ENCODE assay signal across 22 cellular contexts in genomic region chr22:23713696-23714595, GRCh38. TPM values are rescaled to one million over a fixed set of nuclear protein-coding genes. Genes with fewer than 3 reads are reported as not detected.
DNase-seq lines count a peak whose midpoint lies in the region; ATAC-seq, FAIRE-seq and TF ChIP-seq lines count a peak whose summit lies in the region.
"Had no signal": no experiment of that assay in that cellular context is flagged by ENCODE, and none has a peak within 500 bp of the region (broad histone marks: within the 10 kb centered on the region; RNA-seq: fewer than 3 reads in every experiment).

No MANE protein-coding gene starts in this region.

- peaks cover 62% of the 10 kb centered on the region for H3K36me3 Mint-ChIP-seq in stimulated activated effector memory CD8-positive, alpha-beta T cell treated with anti-CD3 and anti-CD28 coated beads, Interleukin-12 subunit alpha, Interleukin-12 subunit beta, amount 100 ng/mL, for 72 hours

- peak overlapping the region; percentile 48 for H3K27ac Mint-ChIP-seq in stimulated activated effector memory CD8-positive, alpha-beta T cell treated with anti-CD3 and anti-CD28 coated beads, Interleukin-12 subunit alpha, Interleukin-12 subunit beta, amount 100 ng/mL, for 72 hours
- H3K27ac Mint-ChIP-seq: activated naive CD8-positive, alpha-beta T cell treated with anti-CD3 and anti-CD28 coated beads, Interleukin-2, amount 10 ng/mL, durations not matched to agents 7 days and 5 days had no signal

- H2AFZ ChIP-seq in OCI-LY1 (ENCODE audit: low read length) = no peak overlapping the region
- H2AFZ ChIP-seq in HepG2 (ENCODE audit: low read length) = no peak overlapping the region

- FAIRE-seq in kidney (lab: Jason Lieb, UNC) = no peak
- FAIRE-seq in HepG2 (lab: Jason Lieb, UNC) = no peak
- FAIRE-seq: endometrium, K562, pancreas had no signal

- H3K9ac ChIP-seq in OCI-LY1 (ENCODE audit: low read length) (no peak overlapping the region), kidney (ENCODE audit: low read length in 2 of 2) (no peak overlapping the region), HepG2 (ENCODE audit: insufficient read depth, low read depth, low read length) (no peak overlapping the region)

- CTCF ChIA-PET in HepG2 (lab: Yijun Ruan, JAX; ENCODE audit: low intra/inter-chr PET ratio, low total read pairs) = no interaction called here

- no peak overlapping the region for H3K4me3 ChIP-seq in OCI-LY1 (ENCODE audit: low read depth, low read length, poor library complexity, severe bottlenecking)
- H3K4me3 ChIP-seq in kidney (ENCODE audit: low read length in 2 of 2) = no peak overlapping the region
- no peak overlapping the region for H3K4me3 ChIP-seq in HepG2 (replicated peaks in 1 of 3; ENCODE audit: insufficient read depth in 1 of 3, low read depth in 2 of 3, low read length in 3 of 3)
- H3K4me3 ChIP-seq: K562, pancreas, sigmoid colon, transverse colon had no signal

- no TSS peak for BruUV-seq in HepG2 (replicated peaks; lab: Mats Ljungman, UMichigan)

- H3K4me3 Mint-ChIP-seq in stimulated activated effector memory CD8-positive, alpha-beta T cell treated with anti-CD3 and anti-CD28 coated beads, Interleukin-12 subunit alpha, Interleukin-12 subunit beta, amount 100 ng/mL, for 72 hours = peak overlapping the region; percentile 16
- H3K4me3 Mint-ChIP-seq: activated naive CD8-positive, alpha-beta T cell treated with anti-CD3 and anti-CD28 coated beads, Interleukin-2, amount 10 ng/mL, durations not matched to agents 7 days and 5 days had no signal

- TF ChIP-seq CTCF in OCI-LY1 (IDR thresholded peaks at IDR 0.05; ENCODE audit: low read length) = no peak
- TF ChIP-seq CTCF in kidney (IDR thresholded peaks at IDR 0.05; ENCODE audit: borderline replicate concordance, extremely low read depth, insufficient read depth) = no peak
- TF ChIP-seq CTCF in HepG2 (CRISPR knock-in tag; IDR thresholded peaks at IDR 0.05) = no peak

- peaks cover 35% of the 10 kb centered on the region for H3K4me1 ChIP-seq in OCI-LY1 (ENCODE audit: insufficient read depth, low read length, severe bottlenecking)
- peaks cover 0 to 7% of the 10 kb centered on the region in 2 donors for H3K4me1 ChIP-seq in kidney (ENCODE audit: control insufficient read depth in 1 of 2, insufficient read depth in 1 of 2, low read depth in 1 of 2, low read length in 2 of 2)
- H3K4me1 ChIP-seq in HepG2 (ENCODE audit: insufficient read depth, low read length) = peaks cover 24% of the 10 kb centered on the region

- H3K9me3 ChIP-seq in OCI-LY1 (ENCODE audit: low read length) = no peaks in the 10 kb centered on the region
- H3K9me3 ChIP-seq in kidney (ENCODE audit: control insufficient read depth in 1 of 2, low read length in 2 of 2) = no peaks in the 10 kb centered on the region
- H3K9me3 ChIP-seq in HepG2 (ENCODE audit: low read length) = no peaks in the 10 kb centered on the region
- H3K9me3 ChIP-seq: pancreas, sigmoid colon, transverse colon had no signal

- in situ Hi-C loops in HepG2 (cut with HindIII; ENCODE audit: extremely low pct_ligation_motif_present, low pct_unique_long_range_greater_than_20kb) = no loop called here

- no peaks in the 10 kb centered on the region for H3K27me3 ChIP-seq in OCI-LY1 (ENCODE audit: insufficient read depth, low read length)
- no peaks in the 10 kb centered on the region for H3K27me3 ChIP-seq in HepG2 (ENCODE audit: control insufficient read depth in 1 of 2, insufficient read depth in 2 of 2, low read length in 2 of 2)
- H3K27me3 ChIP-seq: brain microvascular endothelial cell, pancreas, sigmoid colon, transverse colon had no signal

- H3K27ac ChIP-seq in OCI-LY1 (ENCODE audit: low read depth, low read length, poor library complexity, severe bottlenecking) = peak overlapping the region; percentile 62
- H3K27ac ChIP-seq in kidney (ENCODE audit: low read depth in 2 of 2, low read length in 2 of 2) = peak overlapping the region in 1 of 2 donors; percentile 27
- no peak overlapping the region for H3K27ac ChIP-seq in HepG2 (ENCODE audit: extremely low read length, insufficient read depth, low read length)
- H3K27ac ChIP-seq: brain microvascular endothelial cell, pancreas, sigmoid colon, transverse colon had no signal

- no peak for TF ChIP-seq RAD21 in HepG2 (CRISPR knock-in tag; IDR thresholded peaks at IDR 0.05)

- 90% methylated on average over 26 of the region's 28 CpGs for WGBS in HepG2 (ENCODE audit: low lambda C conversion rate)

- TF ChIP-seq EP300 in HepG2 (IDR thresholded peaks at IDR 0.05; ENCODE audit: low read depth in 2 of 2, low read length in 2 of 2) (no peak), HepG2 (CRISPR knock-in tag; IDR thresholded peaks at IDR 0.05; ENCODE audit: borderline replicate concordance) (no peak)

- peaks cover 44% of the 10 kb centered on the region for H3K4me1 Mint-ChIP-seq in stimulated activated effector memory CD8-positive, alpha-beta T cell treated with anti-CD3 and anti-CD28 coated beads, Interleukin-12 subunit alpha, Interleukin-12 subunit beta, amount 100 ng/mL, for 72 hours

- H4K20me1 ChIP-seq in OCI-LY1 (ENCODE audit: insufficient read depth, low read length) (no peaks in the 10 kb centered on the region), HepG2 (ENCODE audit: insufficient read depth, low read length) (no peaks in the 10 kb centered on the region)

- no peaks in the 10 kb centered on the region for H3F3A ChIP-seq in OCI-LY1 (ENCODE audit: insufficient read depth, low read length)

- POLR2A ChIA-PET in HepG2 (lab: Yijun Ruan, JAX) = no interaction called here

- H3K36me3 ChIP-seq in OCI-LY1 (ENCODE audit: insufficient read depth, low read length) (peaks cover 47% of the 10 kb centered on the region), kidney (ENCODE audit: control insufficient read depth in 1 of 2, insufficient read depth in 2 of 2, low read length in 2 of 2) (peaks cover 27 to 31% of the 10 kb centered on the region in 2 donors), HepG2 (replicated peaks in 1 of 2; ENCODE audit: control insufficient read depth in 1 of 2, insufficient read depth in 2 of 2, low read length in 2 of 2) (peaks cover 5 to 36% of the 10 kb centered on the region in 2 experiments; a peak in 4 of 5 replicates)

- intact Hi-C loops in kidney (cut with DNase I) (no loop called here), HepG2 (cut with micrococcal nuclease; ENCODE audit: unreplicated experiment) (no loop called here)

- H3K9me3 Mint-ChIP-seq in stimulated activated effector memory CD8-positive, alpha-beta T cell treated with anti-CD3 and anti-CD28 coated beads, Interleukin-12 subunit alpha, Interleukin-12 subunit beta, amount 100 ng/mL, for 72 hours = no peaks in the 10 kb centered on the region
- H3K9me3 Mint-ChIP-seq: activated naive CD8-positive, alpha-beta T cell treated with anti-CD3 and anti-CD28 coated beads, Interleukin-2, amount 10 ng/mL, durations not matched to agents 7 days and 5 days had no signal

- TF ChIP-seq POLR2A in HepG2 (IDR thresholded peaks at IDR 0.05; ENCODE audit: insufficient read depth in 1 of 2, low read depth in 2 of 2, low read length in 2 of 2) = no peak

- peak; percentile 60 to 68 for DNase-seq in activated T-cell treated with anti-CD3 and anti-CD28 coated beads, Interleukin-2, amount 50 U/mL, for 48 hours
- DNase-seq in activated T-cell treated with anti-CD3 and anti-CD28 coated beads for 4 hours (no peak), kidney (peak; percentile 40), HepG2 (ENCODE audit: low spot score) (no peak)
- DNase-seq in stimulated activated effector memory CD8-positive, alpha-beta T cell treated with anti-CD3 and anti-CD28 coated beads, Interleukin-12 subunit alpha, Interleukin-12 subunit beta, amount 100 ng/mL, for 72 hours (ENCODE audit: low spot score in 2 of 2) = no peak
- DNase-seq: activated naive CD8-positive, alpha-beta T cell treated with anti-CD3 and anti-CD28 coated beads, Interleukin-2, amount 10 ng/mL, durations not matched to agents 7 days and 5 days; brain microvascular endothelial cell; Calu3; cortex of kidney; head of caudate nucleus; MV-4-11; NCI-H187; NCI-H226; sigmoid colon; stimulated activated naive CD4-positive, alpha-beta T cell treated with Interleukin-2 at 50 U/mL for 16 hours; transverse colon had no signal

- H3K79me2 ChIP-seq in OCI-LY1 (ENCODE audit: insufficient read depth, low read length) (no peaks in the 10 kb centered on the region), HepG2 (ENCODE audit: insufficient read depth, low read length) (peaks cover 6% of the 10 kb centered on the region)

- peak; percentile 17 for ATAC-seq in stimulated activated effector memory CD8-positive, alpha-beta T cell treated with anti-CD3 and anti-CD28 coated beads, Interleukin-12 subunit alpha, Interleukin-12 subunit beta, amount 100 ng/mL, for 72 hours
- no peak for ATAC-seq in HepG2
- ATAC-seq in HG03139 (IDR thresholded peaks at IDR 0.05; ENCODE audit: unreplicated experiment) = no peak
- ATAC-seq in GM19467 (IDR thresholded peaks at IDR 0.05; ENCODE audit: unreplicated experiment) = no peak
- ATAC-seq: K562, pancreas had no signal

- H3K4me2 ChIP-seq in OCI-LY1 (ENCODE audit: low read length) (no peak overlapping the region; the same call in 1 of the 2 replicates), HepG2 (ENCODE audit: low read depth, low read length) (no peak overlapping the region)

- H3K9me2 ChIP-seq in OCI-LY1 (ENCODE audit: low read depth, low read length) = no peaks in the 10 kb centered on the region

RNA-seq across cellular contexts. Expression of gene RGL4, which starts 23.1 kb away (rescaled TPM):
- total RNA-seq in kidney = 0.60 TPM
- polyA plus RNA-seq in kidney (ENCODE audit: insufficient read depth, low read depth, low replicate concordance) = 0.80 TPM
- not detected in 2 replicates for total RNA-seq in HepG2 (2016; rRNA removed; fragmentation: Illumina TruSeq; extraction: Trizol)
- total RNA-seq in HepG2 (2016; cell fraction: cytosol; rRNA removed; fragmentation: Illumina TruSeq; extraction: Trizol; ENCODE audit: low read depth) = not detected in 2 replicates
- not detected in 2 replicates for total RNA-seq in HepG2 (2016; cell fraction: insoluble cytoplasmic fraction; rRNA removed; fragmentation: Illumina TruSeq; extraction: Trizol)
- not detected in 2 replicates for total RNA-seq in HepG2 (2016; cell fraction: membrane; rRNA removed; fragmentation: Illumina TruSeq; extraction: Trizol)
- not detected in 2 replicates for total RNA-seq in HepG2 (2016; cell fraction: nucleus; rRNA removed; fragmentation: Illumina TruSeq; extraction: Trizol)
- not detected in 2 replicates for polyA plus RNA-seq in HepG2 (2011; rRNA removed)
- not detected in 2 replicates for polyA plus RNA-seq in HepG2 (2011; cell fraction: cytosol; rRNA removed)
- not detected in 2 replicates for polyA plus RNA-seq in HepG2 (2011; cell fraction: nucleus; rRNA removed)
- 0.11 and 0.36 TPM in 2 replicates for polyA plus RNA-seq in HepG2 (2012)
- polyA plus RNA-seq in HepG2 (2016; cell fraction: cytosol; fragmentation: Illumina TruSeq; extraction: Trizol; ENCODE audit: low read depth) = not detected in 2 replicates
- not detected in 2 replicates for polyA plus RNA-seq in HepG2 (2016; cell fraction: insoluble cytoplasmic fraction; fragmentation: Illumina TruSeq; extraction: Trizol; ENCODE audit: low read depth)
- not detected in 2 replicates for polyA plus RNA-seq in HepG2 (2016; cell fraction: membrane; fragmentation: Illumina TruSeq; extraction: Trizol; ENCODE audit: low read depth)
- not detected in 2 replicates for polyA plus RNA-seq in HepG2 (2016; cell fraction: nucleus; fragmentation: Illumina TruSeq; extraction: Trizol; ENCODE audit: insufficient read depth, low read depth)
- not detected in 2 replicates for polyA minus RNA-seq in HepG2 (2011; rRNA and poly(A)+ RNA removed; ENCODE audit: low replicate concordance)
- polyA minus RNA-seq in HepG2 (2011; cell fraction: cytosol; rRNA and poly(A)+ RNA removed) = not detected in 2 replicates
- polyA minus RNA-seq in HepG2 (2011; cell fraction: nucleus; rRNA and poly(A)+ RNA removed) = not detected in 2 replicates
- total RNA-seq: Calu3, K562, sigmoid colon had no signal
- polyA plus RNA-seq: K562 had no signal

RNA-seq across cellular contexts. Expression of gene ZNF70, which starts 37.0 kb away (rescaled TPM):
- 6.6 TPM for total RNA-seq in kidney
- 1.1 TPM for polyA plus RNA-seq in kidney (ENCODE audit: insufficient read depth, low read depth, low replicate concordance)
- 3.6 and 4.0 TPM in 2 replicates for total RNA-seq in HepG2 (2016; rRNA removed; fragmentation: Illumina TruSeq; extraction: Trizol)
- total RNA-seq in HepG2 (2016; cell fraction: cytosol; rRNA removed; fragmentation: Illumina TruSeq; extraction: Trizol; ENCODE audit: low read depth) = 0.40 and 0.53 TPM in 2 replicates
- total RNA-seq in HepG2 (2016; cell fraction: insoluble cytoplasmic fraction; rRNA removed; fragmentation: Illumina TruSeq; extraction: Trizol) = 2.7 and 3.3 TPM in 2 replicates
- total RNA-seq in HepG2 (2016; cell fraction: membrane; rRNA removed; fragmentation: Illumina TruSeq; extraction: Trizol) = 2.4 TPM in 2 replicates
- 3.0 and 3.9 TPM in 2 replicates for total RNA-seq in HepG2 (2016; cell fraction: nucleus; rRNA removed; fragmentation: Illumina TruSeq; extraction: Trizol)
- 0.62 and 0.93 TPM in 2 replicates for polyA plus RNA-seq in HepG2 (2011; rRNA removed)
- polyA plus RNA-seq in HepG2 (2011; cell fraction: cytosol; rRNA removed) = 0.58 and 0.73 TPM in 2 replicates
- 2.6 and 3.3 TPM in 2 replicates for polyA plus RNA-seq in HepG2 (2011; cell fraction: nucleus; rRNA removed)
- 0.81 and 1.0 TPM in 2 replicates for polyA plus RNA-seq in HepG2 (2012)
- polyA plus RNA-seq in HepG2 (2016; cell fraction: cytosol; fragmentation: Illumina TruSeq; extraction: Trizol; ENCODE audit: low read depth) = 0.19 and 0.21 TPM in 2 replicates
- polyA plus RNA-seq in HepG2 (2016; cell fraction: insoluble cytoplasmic fraction; fragmentation: Illumina TruSeq; extraction: Trizol; ENCODE audit: low read depth) = 1.6 and 2.2 TPM in 2 replicates
- polyA plus RNA-seq in HepG2 (2016; cell fraction: membrane; fragmentation: Illumina TruSeq; extraction: Trizol; ENCODE audit: low read depth) = 0.94 and 1.00 TPM in 2 replicates
- polyA plus RNA-seq in HepG2 (2016; cell fraction: nucleus; fragmentation: Illumina TruSeq; extraction: Trizol; ENCODE audit: insufficient read depth, low read depth) = 4.3 and 4.7 TPM in 2 replicates
- polyA minus RNA-seq in HepG2 (2011; rRNA and poly(A)+ RNA removed; ENCODE audit: low replicate concordance) = 1.8 and 4.3 TPM in 2 replicates
- 2.0 TPM in 2 replicates for polyA minus RNA-seq in HepG2 (2011; cell fraction: cytosol; rRNA and poly(A)+ RNA removed)
- polyA minus RNA-seq in HepG2 (2011; cell fraction: nucleus; rRNA and poly(A)+ RNA removed) = 3.4 and 3.6 TPM in 2 replicates

RNA-seq across cellular contexts. Expression of gene VPREB3, which starts 40.3 kb away (rescaled TPM):
- total RNA-seq in kidney (1.0 TPM), HepG2 (2016; rRNA removed; fragmentation: Illumina TruSeq; extraction: Trizol) (not detected in 2 replicates)
- polyA plus RNA-seq in kidney (ENCODE audit: insufficient read depth, low read depth, low replicate concordance) (1.3 TPM), HepG2 (2011; rRNA removed) (0.22 and 0.35 TPM in 2 replicates)
- total RNA-seq in HepG2 (2016; cell fraction: cytosol; rRNA removed; fragmentation: Illumina TruSeq; extraction: Trizol; ENCODE audit: low read depth) = not detected in 2 replicates
- total RNA-seq in HepG2 (2016; cell fraction: insoluble cytoplasmic fraction; rRNA removed; fragmentation: Illumina TruSeq; extraction: Trizol) = not detected in 2 replicates
- not detected in 2 replicates for total RNA-seq in HepG2 (2016; cell fraction: membrane; rRNA removed; fragmentation: Illumina TruSeq; extraction: Trizol)
- not detected in 2 replicates for total RNA-seq in HepG2 (2016; cell fraction: nucleus; rRNA removed; fragmentation: Illumina TruSeq; extraction: Trizol)
- polyA plus RNA-seq in HepG2 (2011; cell fraction: cytosol; rRNA removed) = 0.14 TPM in 1 of 2 replicates, not detected in the other
- polyA plus RNA-seq in HepG2 (2011; cell fraction: nucleus; rRNA removed) = 0.57 TPM in 1 of 2 replicates, not detected in the other
- 0.30 and 0.76 TPM in 2 replicates for polyA plus RNA-seq in HepG2 (2012)
- polyA plus RNA-seq in HepG2 (2016; cell fraction: cytosol; fragmentation: Illumina TruSeq; extraction: Trizol; ENCODE audit: low read depth) = not detected in 2 replicates
- not detected in 2 replicates for polyA plus RNA-seq in HepG2 (2016; cell fraction: insoluble cytoplasmic fraction; fragmentation: Illumina TruSeq; extraction: Trizol; ENCODE audit: low read depth)
- polyA plus RNA-seq in HepG2 (2016; cell fraction: membrane; fragmentation: Illumina TruSeq; extraction: Trizol; ENCODE audit: low read depth) = not detected in 2 replicates
- not detected in 2 replicates for polyA plus RNA-seq in HepG2 (2016; cell fraction: nucleus; fragmentation: Illumina TruSeq; extraction: Trizol; ENCODE audit: insufficient read depth, low read depth)
- polyA minus RNA-seq in HepG2 (2011; rRNA and poly(A)+ RNA removed; ENCODE audit: low replicate concordance) = 2.1 TPM in 2 replicates
- polyA minus RNA-seq in HepG2 (2011; cell fraction: cytosol; rRNA and poly(A)+ RNA removed) = not detected in 2 replicates
- not detected in 2 replicates for polyA minus RNA-seq in HepG2 (2011; cell fraction: nucleus; rRNA and poly(A)+ RNA removed)
- total RNA-seq: activated naive CD8-positive, alpha-beta T cell treated with anti-CD3 and anti-CD28 coated beads, Interleukin-2, amount 10 ng/mL, durations not matched to agents 7 days and 5 days; Calu3; sigmoid colon had no signal

RNA-seq across cellular contexts. Expression of gene C22orf15, which starts 48.8 kb away (rescaled TPM):
- total RNA-seq in kidney (not detected), HepG2 (2016; rRNA removed; fragmentation: Illumina TruSeq; extraction: Trizol) (not detected in 2 replicates)
- polyA plus RNA-seq in kidney (ENCODE audit: insufficient read depth, low read depth, low replicate concordance) (not detected), HepG2 (2011; rRNA removed) (0.07 TPM in 1 of 2 replicates, not detected in the other)
- not detected in 2 replicates for total RNA-seq in HepG2 (2016; cell fraction: cytosol; rRNA removed; fragmentation: Illumina TruSeq; extraction: Trizol; ENCODE audit: low read depth)
- total RNA-seq in HepG2 (2016; cell fraction: insoluble cytoplasmic fraction; rRNA removed; fragmentation: Illumina TruSeq; extraction: Trizol) = not detected in 2 replicates
- not detected in 2 replicates for total RNA-seq in HepG2 (2016; cell fraction: membrane; rRNA removed; fragmentation: Illumina TruSeq; extraction: Trizol)
- total RNA-seq in HepG2 (2016; cell fraction: nucleus; rRNA removed; fragmentation: Illumina TruSeq; extraction: Trizol) = not detected in 2 replicates
- not detected in 2 replicates for polyA plus RNA-seq in HepG2 (2011; cell fraction: cytosol; rRNA removed)
- polyA plus RNA-seq in HepG2 (2011; cell fraction: nucleus; rRNA removed) = not detected in 2 replicates
- 0.12 and 0.28 TPM in 2 replicates for polyA plus RNA-seq in HepG2 (2012)
- polyA plus RNA-seq in HepG2 (2016; cell fraction: cytosol; fragmentation: Illumina TruSeq; extraction: Trizol; ENCODE audit: low read depth) = not detected in 2 replicates
- not detected in 2 replicates for polyA plus RNA-seq in HepG2 (2016; cell fraction: insoluble cytoplasmic fraction; fragmentation: Illumina TruSeq; extraction: Trizol; ENCODE audit: low read depth)
- not detected in 2 replicates for polyA plus RNA-seq in HepG2 (2016; cell fraction: membrane; fragmentation: Illumina TruSeq; extraction: Trizol; ENCODE audit: low read depth)
- not detected in 2 replicates for polyA plus RNA-seq in HepG2 (2016; cell fraction: nucleus; fragmentation: Illumina TruSeq; extraction: Trizol; ENCODE audit: insufficient read depth, low read depth)
- 0.07 and 0.22 TPM in 2 replicates for polyA minus RNA-seq in HepG2 (2011; rRNA and poly(A)+ RNA removed; ENCODE audit: low replicate concordance)
- not detected in 2 replicates for polyA minus RNA-seq in HepG2 (2011; cell fraction: cytosol; rRNA and poly(A)+ RNA removed)
- not detected in 2 replicates for polyA minus RNA-seq in HepG2 (2011; cell fraction: nucleus; rRNA and poly(A)+ RNA removed)
- total RNA-seq: Calu3, K562, pancreas, transverse colon had no signal
- polyA plus RNA-seq: pancreas had no signal

RNA-seq across cellular contexts. Expression of gene CHCHD10, which starts 53.8 kb away (rescaled TPM):
- total RNA-seq in kidney (190 TPM), HepG2 (2016; rRNA removed; fragmentation: Illumina TruSeq; extraction: Trizol) (59.1 and 62.8 TPM in 2 replicates)
- polyA plus RNA-seq in kidney (ENCODE audit: insufficient read depth, low read depth, low replicate concordance) (1,445 TPM), HepG2 (2011; rRNA removed) (37.0 and 60.2 TPM in 2 replicates)
- total RNA-seq in HepG2 (2016; cell fraction: cytosol; rRNA removed; fragmentation: Illumina TruSeq; extraction: Trizol; ENCODE audit: low read depth) = 34.5 and 34.6 TPM in 2 replicates
- 56.2 and 62.6 TPM in 2 replicates for total RNA-seq in HepG2 (2016; cell fraction: insoluble cytoplasmic fraction; rRNA removed; fragmentation: Illumina TruSeq; extraction: Trizol)
- total RNA-seq in HepG2 (2016; cell fraction: membrane; rRNA removed; fragmentation: Illumina TruSeq; extraction: Trizol) = 61.2 and 64.2 TPM in 2 replicates
- 31.4 and 47.6 TPM in 2 replicates for total RNA-seq in HepG2 (2016; cell fraction: nucleus; rRNA removed; fragmentation: Illumina TruSeq; extraction: Trizol)
- polyA plus RNA-seq in HepG2 (2011; cell fraction: cytosol; rRNA removed) = 42.3 and 49.1 TPM in 2 replicates
- 45.9 and 96.4 TPM in 2 replicates for polyA plus RNA-seq in HepG2 (2011; cell fraction: nucleus; rRNA removed)
- polyA plus RNA-seq in HepG2 (2012) = 103 and 194 TPM in 2 replicates
- polyA plus RNA-seq in HepG2 (2016; cell fraction: cytosol; fragmentation: Illumina TruSeq; extraction: Trizol; ENCODE audit: low read depth) = 73.1 and 74.3 TPM in 2 replicates
- 91.0 and 122 TPM in 2 replicates for polyA plus RNA-seq in HepG2 (2016; cell fraction: insoluble cytoplasmic fraction; fragmentation: Illumina TruSeq; extraction: Trizol; ENCODE audit: low read depth)
- polyA plus RNA-seq in HepG2 (2016; cell fraction: membrane; fragmentation: Illumina TruSeq; extraction: Trizol; ENCODE audit: low read depth) = 101 and 107 TPM in 2 replicates
- polyA plus RNA-seq in HepG2 (2016; cell fraction: nucleus; fragmentation: Illumina TruSeq; extraction: Trizol; ENCODE audit: insufficient read depth, low read depth) = 107 and 123 TPM in 2 replicates
- polyA minus RNA-seq in HepG2 (2011; rRNA and poly(A)+ RNA removed; ENCODE audit: low replicate concordance) = 99.0 and 111 TPM in 2 replicates
- polyA minus RNA-seq in HepG2 (2011; cell fraction: cytosol; rRNA and poly(A)+ RNA removed) = 44.8 and 90.8 TPM in 2 replicates
- polyA minus RNA-seq in HepG2 (2011; cell fraction: nucleus; rRNA and poly(A)+ RNA removed) = 4.2 and 14.9 TPM in 2 replicates

Comparison
In these comparisons a context has a peak if more than half of its experiments do, and no peak if none do; other contexts are left out.
1. DNase-seq: peak in activated T-cell treated with anti-CD3 and anti-CD28 coated beads, Interleukin-2, amount 50 U/mL, for 48 hours (2 of 2) and kidney (single experiment); none in activated T-cell treated with anti-CD3 and anti-CD28 coated beads for 4 hours (single experiment), stimulated activated effector memory CD8-positive, alpha-beta T cell treated with anti-CD3 and anti-CD28 coated beads, Interleukin-12 subunit alpha, Interleukin-12 subunit beta, amount 100 ng/mL, for 72 hours (0 of 2) and HepG2 (single experiment).